ENCODE assay signal across 12 cellular contexts in genomic region chr11:131893103-131893502, GRCh38.
DNase-seq lines count a peak whose midpoint lies in the region; ATAC-seq and TF ChIP-seq lines count a peak whose summit lies in the region.
"Had no signal": no experiment of that assay in that cellular context is flagged by ENCODE, and none has a peak within 500 bp of the region (broad histone marks: within the 10 kb centered on the region; RNA-seq: fewer than 3 reads in every experiment).

No MANE protein-coding gene starts in this region.

- H3K4me3 ChIP-seq in coronary artery = no peak overlapping the region
- H3K4me3 ChIP-seq: lower lobe of right lung had no signal

- ATAC-seq in GM19397 (IDR thresholded peaks at IDR 0.05; ENCODE audit: unreplicated experiment) (peak; percentile 78), HG02759 (IDR thresholded peaks at IDR 0.05; ENCODE audit: unreplicated experiment) (peak; percentile 82), HG03378 (IDR thresholded peaks at IDR 0.05; ENCODE audit: unreplicated experiment) (peak; percentile 91), left ventricle myocardium superior (no peak)
- ATAC-seq: lower lobe of right lung had no signal

- in situ Hi-C loops in GM13977 (cut with MboI; ENCODE audit: low pct_unique_long_range_greater_than_20kb, low sequenced_read_pairs, unreplicated experiment) = no loop called here

- DNase-seq in GM13977 (ENCODE audit: low spot score) = peak; percentile 59
- DNase-seq in activated CD4-positive, alpha-beta T cell treated with anti-CD3 and anti-CD28 coated beads for 1 hour = no peak
- DNase-seq in left ventricle myocardium superior = no peak
- DNase-seq in coronary artery (ENCODE audit: low spot score) = no peak
- DNase-seq in iPS-NIHi7 (ENCODE audit: extremely low spot score) = no peak
- DNase-seq: activated CD8-positive, alpha-beta memory T cell treated with anti-CD3 and anti-CD28 coated beads, Interleukin-2, amount 50 U/mL, for 4 hours; anterior cingulate cortex; lower lobe of right lung; stimulated activated naive CD4-positive, alpha-beta T cell treated with Interleukin-2 at 50 U/mL for 16 hours had no signal

- intact Hi-C loops in left ventricle myocardium superior (cut with micrococcal nuclease) = no loop called here

- TF ChIP-seq CTCF in GM13977 (IDR thresholded peaks at IDR 0.05; ENCODE audit: extremely low read depth, insufficient read depth, missing control alignments) = no peak
- TF ChIP-seq CTCF in coronary artery (IDR thresholded peaks at IDR 0.05) = no peak

- no peak overlapping the region for H3K27ac ChIP-seq in coronary artery
- H3K27ac ChIP-seq: lower lobe of right lung had no signal
